13 cellular contexts compared by ENCODE assay signal in genomic region chr22:19870153-19871022, GRCh38. TPM values are rescaled to one million over a fixed set of nuclear protein-coding genes. Genes with fewer than 3 reads are reported as not detected.
DNase-seq lines count a peak whose midpoint lies in the region; ATAC-seq and TF ChIP-seq lines count a peak whose summit lies in the region.
"Had no signal": no experiment of that assay in that cellular context is flagged by ENCODE, and none has a peak within 500 bp of the region (broad histone marks: within the 10 kb centered on the region; RNA-seq: fewer than 3 reads in every experiment).

No MANE protein-coding gene starts in this region.

- no peak overlapping the region for H3K4me3 Mint-ChIP-seq in activated T-cell treated with anti-CD3 and anti-CD28 coated beads, Interleukin-2, amount 50 U/mL, for 4 hours
- no peak overlapping the region for H3K4me3 Mint-ChIP-seq in central memory CD8-positive, alpha-beta T cell
- H3K4me3 Mint-ChIP-seq: activated B cell treated with CpG ODN at 0.5 μM for 24 hours; CD8-positive, alpha-beta T cell had no signal

- TF ChIP-seq POLR2A in thyroid gland (IDR thresholded peaks at IDR 0.05) = no peak

- WGBS in thyroid gland, 2 donors = 90 to 100% methylated on average over 8 to 30 of the region's 30 CpGs

- no peaks in the 10 kb centered on the region for H3K27me3 Mint-ChIP-seq in activated T-cell treated with anti-CD3 and anti-CD28 coated beads, Interleukin-2, amount 50 U/mL, for 4 hours (ENCODE audit: low read depth)
- H3K27me3 Mint-ChIP-seq in central memory CD8-positive, alpha-beta T cell = no peaks in the 10 kb centered on the region
- H3K27me3 Mint-ChIP-seq: activated B cell treated with CpG ODN at 0.5 μM for 24 hours had no signal

- H3K4me1 ChIP-seq in lower lobe of right lung (peaks cover 23% of the 10 kb centered on the region), thyroid gland (peaks cover 19 to 22% of the 10 kb centered on the region in 2 donors)

- H3K27me3 ChIP-seq in lower lobe of right lung (ENCODE audit: low read depth) (no peaks in the 10 kb centered on the region), thyroid gland (no peaks in the 10 kb centered on the region)
- H3K27me3 ChIP-seq: foreskin keratinocyte had no signal

- no peaks in the 10 kb centered on the region for H3K9me3 Mint-ChIP-seq in activated T-cell treated with anti-CD3 and anti-CD28 coated beads, Interleukin-2, amount 50 U/mL, for 4 hours
- no peaks in the 10 kb centered on the region for H3K9me3 Mint-ChIP-seq in central memory CD8-positive, alpha-beta T cell
- H3K9me3 Mint-ChIP-seq: activated B cell treated with CpG ODN at 0.5 μM for 24 hours; CD8-positive, alpha-beta T cell had no signal

- no peak for ATAC-seq in activated T-cell treated with anti-CD3 and anti-CD28 coated beads, Interleukin-2, amount 50 U/mL, for 4 hours
- no peak for ATAC-seq in central memory CD8-positive, alpha-beta T cell (replicated peaks; ENCODE audit: extremely low read depth, poor library complexity, severe bottlenecking)
- ATAC-seq in lower lobe of right lung (no peak), GM18520 (IDR thresholded peaks at IDR 0.05; ENCODE audit: unreplicated experiment) (no peak), HG03175 (IDR thresholded peaks at IDR 0.05; ENCODE audit: unreplicated experiment) (no peak)
- ATAC-seq: CD8-positive, alpha-beta T cell had no signal

- intact Hi-C loops in lower lobe of right lung (cut with DNase I) (no loop called here), thyroid gland (cut with DNase I) (no loop called here)

- H3K4me3 ChIP-seq in lower lobe of right lung = no peak overlapping the region
- H3K4me3 ChIP-seq in thyroid gland (replicated peaks in 1 of 3) = no peak overlapping the region
- H3K4me3 ChIP-seq: A549 had no signal

- no peaks in the 10 kb centered on the region for H3K36me3 Mint-ChIP-seq in activated T-cell treated with anti-CD3 and anti-CD28 coated beads, Interleukin-2, amount 50 U/mL, for 4 hours (ENCODE audit: insufficient read depth)
- H3K36me3 Mint-ChIP-seq in central memory CD8-positive, alpha-beta T cell (ENCODE audit: insufficient read depth) = peaks cover 2% of the 10 kb centered on the region

- H3K9me3 ChIP-seq in lower lobe of right lung = no peaks in the 10 kb centered on the region
- H3K9me3 ChIP-seq in thyroid gland = no peaks in the 10 kb centered on the region
- H3K9me3 ChIP-seq: A549 had no signal

- TF ChIP-seq CTCF in lower lobe of right lung (IDR thresholded peaks at IDR 0.05) (no peak), thyroid gland (IDR thresholded peaks at IDR 0.05) (no peak)

- H3K4me1 Mint-ChIP-seq in activated T-cell treated with anti-CD3 and anti-CD28 coated beads, Interleukin-2, amount 50 U/mL, for 4 hours (ENCODE audit: low read depth) = peaks cover 9% of the 10 kb centered on the region
- no peaks in the 10 kb centered on the region for H3K4me1 Mint-ChIP-seq in central memory CD8-positive, alpha-beta T cell
- H3K4me1 Mint-ChIP-seq: activated B cell treated with CpG ODN at 0.5 μM for 24 hours had no signal

- H3K27ac Mint-ChIP-seq in central memory CD8-positive, alpha-beta T cell (ENCODE audit: low read depth) = peak overlapping the region; percentile 53
- H3K27ac Mint-ChIP-seq: activated B cell treated with CpG ODN at 0.5 μM for 24 hours; CD8-positive, alpha-beta T cell had no signal

- H3K36me3 ChIP-seq in lower lobe of right lung (peaks cover 3% of the 10 kb centered on the region), thyroid gland (no peaks in the 10 kb centered on the region)

- peak; percentile 4 for DNase-seq in activated T-cell treated with anti-CD3 and anti-CD28 coated beads, Interleukin-2, amount 50 U/mL, for 1 hour
- no peak for DNase-seq in activated T-cell treated with anti-CD3 and anti-CD28 coated beads, Interleukin-2, amount 50 U/mL, for 4 hours
- DNase-seq in central memory CD8-positive, alpha-beta T cell (ENCODE audit: low spot score in 2 of 2) = no peak
- DNase-seq in lower lobe of right lung = peak; percentile 38
- DNase-seq in thyroid gland = peak; percentile 0 to 1
- DNase-seq in DMS 273 (lab: John Stamatoyannopoulos, UW; ENCODE audit: unreplicated experiment) = no peak
- DNase-seq: activated B cell treated with CpG ODN at 0.5 μM for 24 hours; effector CD8-positive, alpha-beta T cell; foreskin keratinocyte had no signal

- H3K27ac ChIP-seq in lower lobe of right lung (no peak overlapping the region), thyroid gland (no peak overlapping the region)
- H3K27ac ChIP-seq: A549, foreskin keratinocyte had no signal

RNA-seq across cellular contexts. Expression of gene GNB1L, which starts 15.7 kb away (rescaled TPM):
- 10 to 100 TPM; 25.9 to 26.3 (median 26.0) TPM for total RNA-seq in activated T-cell treated with anti-CD3 and anti-CD28 coated beads, Interleukin-2, amount 50 U/mL, for 4 hours
- 6.0 TPM for total RNA-seq in lower lobe of right lung
- total RNA-seq in thyroid gland = 1 to 10 TPM; 1.8 to 5.1 (median 4.5) TPM

RNA-seq across cellular contexts. Expression of gene RTL10, which starts 15.7 kb away (rescaled TPM):
- 10 to 100 TPM; 13.7 to 19.5 (median 14.5) TPM for total RNA-seq in activated T-cell treated with anti-CD3 and anti-CD28 coated beads, Interleukin-2, amount 50 U/mL, for 4 hours
- total RNA-seq in lower lobe of right lung (24.3 TPM), thyroid gland (10 to 100 TPM; 18.1 to 26.4 (median 23.7) TPM)

Comparison
In these comparisons a context has a peak if more than half of its experiments do, and no peak if none do; other contexts are left out.
1. DNase-seq: peak in activated T-cell treated with anti-CD3 and anti-CD28 coated beads, Interleukin-2, amount 50 U/mL, for 1 hour (single experiment), lower lobe of right lung (single experiment) and thyroid gland (2 of 2); none in activated T-cell treated with anti-CD3 and anti-CD28 coated beads, Interleukin-2, amount 50 U/mL, for 4 hours (single experiment), central memory CD8-positive, alpha-beta T cell (0 of 2) and DMS 273 (single experiment).